ENCODE assay signal across 25 cellular contexts in genomic region chr22:29213481-29213880, GRCh38. TPM values are rescaled to one million over a fixed set of nuclear protein-coding genes. Genes with fewer than 3 reads are reported as not detected.
"Had no signal": no experiment of that assay in that cellular context is flagged by ENCODE, and none has a peak within 500 bp of the region (broad histone marks: within the 10 kb centered on the region; RNA-seq: fewer than 3 reads in every experiment).

No MANE protein-coding gene starts in this region.

- H3K4me1 Mint-ChIP-seq: activated CD4-positive, alpha-beta T cell treated with anti-CD3 and anti-CD28 coated beads, Interleukin-2, amount 10 ng/mL, durations not matched to agents 24 days and 14 days had no signal

- ATAC-seq: activated CD8-positive, alpha-beta T cell treated with anti-CD3 and anti-CD28 coated beads for 36 hours; activated naive CD4-positive, alpha-beta T cell treated with anti-CD3 and anti-CD28 coated beads, Interleukin-2, amount 50 U/mL, for 72 hours; PC-3; Right ventricle myocardium inferior had no signal

- H3K27ac ChIP-seq: brain microvascular endothelial cell, RWPE1 had no signal

- H3K9me3 Mint-ChIP-seq: activated CD4-positive, alpha-beta T cell treated with anti-CD3 and anti-CD28 coated beads, Interleukin-2, amount 10 ng/mL, durations not matched to agents 24 days and 14 days; activated CD8-positive, alpha-beta T cell treated with anti-CD3 and anti-CD28 coated beads for 36 hours; activated naive CD4-positive, alpha-beta T cell treated with anti-CD3 and anti-CD28 coated beads for 36 hours; activated naive CD4-positive, alpha-beta T cell treated with anti-CD3 and anti-CD28 coated beads, Interleukin-2, amount 50 U/mL, for 72 hours; activated T-cell treated with anti-CD3 and anti-CD28 coated beads, Interleukin-2, amount 50 U/mL, for 24 hours; activated T-helper 1 cell treated with anti-CD3 and anti-CD28 coated beads, Interleukin-12 subunit alpha, Interleukin-12 subunit beta, Interleukin-2, Interleukin-4 antibody, amounts not matched to agents 30 ng/mL and 10 ng/mL and 1 ng/mL, durations not matched to agents 14 hours and 24 hours and 36 hours had no signal

- H3K36me3 Mint-ChIP-seq: activated naive CD4-positive, alpha-beta T cell treated with anti-CD3 and anti-CD28 coated beads, Interleukin-2, amount 50 U/mL, for 72 hours had no signal

- H3K36me3 ChIP-seq: brain microvascular endothelial cell had no signal

- H3K27me3 ChIP-seq: brain microvascular endothelial cell had no signal

- DNase-seq: activated CD4-positive, alpha-beta T cell treated with anti-CD3 and anti-CD28 coated beads, Interleukin-2, amount 10 ng/mL, durations not matched to agents 24 days and 14 days; activated CD4-positive, alpha-beta T cell treated with anti-CD3 and anti-CD28 coated beads, Interleukin-2, amount 50 U/mL, for 4 hours; activated CD8-positive, alpha-beta T cell treated with anti-CD3 and anti-CD28 coated beads for 36 hours; activated gamma-delta T cell treated with Interleukin-2 at 50 U/mL for 16 hours; activated naive CD4-positive, alpha-beta T cell treated with anti-CD3 and anti-CD28 coated beads for 36 hours; activated T-cell treated with anti-CD3 and anti-CD28 coated beads, Interleukin-2, amount 50 U/mL, for 24 hours; brain microvascular endothelial cell; central memory CD4-positive, alpha-beta T cell; Kasumi-1; KG1; MM.1S; MV-4-11; NCI-H1092; NCI-H1436 treated with DMSO at 0.1 percent for 48 hours; NCI-H2029; NCI-H345; NCI-H524 treated with DMSO at 0.1 percent for 48 hours; PC-3; SIG-M5; T1000 had no signal

- H3K27ac Mint-ChIP-seq: activated CD4-positive, alpha-beta T cell treated with anti-CD3 and anti-CD28 coated beads, Interleukin-2, amount 10 ng/mL, durations not matched to agents 24 days and 14 days; activated CD8-positive, alpha-beta T cell treated with anti-CD3 and anti-CD28 coated beads for 36 hours; activated naive CD4-positive, alpha-beta T cell treated with anti-CD3 and anti-CD28 coated beads for 36 hours; activated naive CD4-positive, alpha-beta T cell treated with anti-CD3 and anti-CD28 coated beads, Interleukin-2, amount 50 U/mL, for 72 hours; activated T-cell treated with anti-CD3 and anti-CD28 coated beads, Interleukin-2, amount 50 U/mL, for 24 hours; activated T-helper 1 cell treated with anti-CD3 and anti-CD28 coated beads, Interleukin-12 subunit alpha, Interleukin-12 subunit beta, Interleukin-2, Interleukin-4 antibody, amounts not matched to agents 30 ng/mL and 10 ng/mL and 1 ng/mL, durations not matched to agents 14 hours and 24 hours and 36 hours had no signal

- H3K4me3 Mint-ChIP-seq: activated CD4-positive, alpha-beta T cell treated with anti-CD3 and anti-CD28 coated beads, Interleukin-2, amount 10 ng/mL, durations not matched to agents 24 days and 14 days; activated CD8-positive, alpha-beta T cell treated with anti-CD3 and anti-CD28 coated beads for 36 hours; activated naive CD4-positive, alpha-beta T cell treated with anti-CD3 and anti-CD28 coated beads for 36 hours; activated T-cell treated with anti-CD3 and anti-CD28 coated beads, Interleukin-2, amount 50 U/mL, for 24 hours; activated T-helper 1 cell treated with anti-CD3 and anti-CD28 coated beads, Interleukin-12 subunit alpha, Interleukin-12 subunit beta, Interleukin-2, Interleukin-4 antibody, amounts not matched to agents 30 ng/mL and 10 ng/mL and 1 ng/mL, durations not matched to agents 14 hours and 24 hours and 36 hours had no signal

- H3K27me3 Mint-ChIP-seq: activated CD8-positive, alpha-beta T cell treated with anti-CD3 and anti-CD28 coated beads for 36 hours; activated T-cell treated with anti-CD3 and anti-CD28 coated beads, Interleukin-2, amount 50 U/mL, for 24 hours had no signal

RNA-seq across cellular contexts. Expression of gene EMID1, which starts 7.8 kb away (rescaled TPM):
- total RNA-seq: activated CD4-positive, alpha-beta T cell treated with anti-CD3 and anti-CD28 coated beads, Interleukin-2, amount 10 ng/mL, durations not matched to agents 24 days and 14 days; activated naive CD4-positive, alpha-beta T cell treated with anti-CD3 and anti-CD28 coated beads for 36 hours; activated T-helper 1 cell treated with anti-CD3 and anti-CD28 coated beads, Interleukin-12 subunit alpha, Interleukin-12 subunit beta, Interleukin-2, Interleukin-4 antibody, amounts not matched to agents 30 ng/mL and 10 ng/mL and 1 ng/mL, durations not matched to agents 14 hours and 24 hours and 36 hours; T-helper 1 cell treated with Interleukin-12 subunit alpha and Interleukin-12 subunit beta and Interleukin-4 antibody, amounts not matched to agents 30 ng/mL and 1 ng/mL, for 36 hours had no signal
